ENCODE assay signal across 1 cellular context in the genomic region with DNA sequence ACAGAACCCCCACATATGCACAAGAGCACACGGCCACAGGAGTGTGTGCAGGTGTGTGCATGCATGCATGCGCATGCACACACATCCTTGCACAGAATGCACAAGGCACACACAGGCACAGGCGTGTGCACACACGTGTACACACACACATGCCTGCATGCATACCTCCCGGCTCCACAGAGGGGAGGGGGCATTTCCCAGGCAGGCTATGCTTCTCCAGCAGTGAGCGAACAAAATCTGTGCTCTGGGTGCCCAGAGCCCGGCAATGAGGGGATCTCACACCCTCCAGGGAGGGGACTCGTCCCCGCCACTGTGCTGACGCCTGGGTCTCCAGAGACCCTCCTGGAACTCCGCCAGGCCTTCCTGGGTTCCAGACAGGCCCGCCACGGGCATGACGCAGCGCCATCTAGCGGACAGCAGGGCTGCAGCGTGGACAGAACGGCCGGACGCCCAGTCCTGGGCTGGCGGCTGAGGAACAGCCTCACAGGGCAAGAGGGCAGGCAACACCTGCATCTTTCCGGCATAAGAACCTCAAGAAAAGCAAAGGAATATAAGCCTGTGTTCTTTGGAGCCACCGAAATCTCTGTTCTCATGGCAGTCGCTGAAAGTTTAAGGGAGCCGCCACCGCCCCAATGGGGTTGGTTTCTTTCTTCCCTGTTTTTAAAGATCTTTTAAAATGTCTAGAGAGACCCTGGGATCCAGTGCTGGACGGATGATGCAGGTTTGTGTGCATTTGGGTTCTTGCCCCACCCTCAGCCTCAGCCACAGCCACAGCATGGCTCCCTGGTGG.
TF ChIP-seq lines count a peak whose summit lies in the region.

No MANE protein-coding gene starts in this region.

TF ChIP-seq in HepG2, 621 proteins besides CTCF, POLR2A, EP300 and RAD21 (continued from another document):
- TF ChIP-seq, protein P1, sequence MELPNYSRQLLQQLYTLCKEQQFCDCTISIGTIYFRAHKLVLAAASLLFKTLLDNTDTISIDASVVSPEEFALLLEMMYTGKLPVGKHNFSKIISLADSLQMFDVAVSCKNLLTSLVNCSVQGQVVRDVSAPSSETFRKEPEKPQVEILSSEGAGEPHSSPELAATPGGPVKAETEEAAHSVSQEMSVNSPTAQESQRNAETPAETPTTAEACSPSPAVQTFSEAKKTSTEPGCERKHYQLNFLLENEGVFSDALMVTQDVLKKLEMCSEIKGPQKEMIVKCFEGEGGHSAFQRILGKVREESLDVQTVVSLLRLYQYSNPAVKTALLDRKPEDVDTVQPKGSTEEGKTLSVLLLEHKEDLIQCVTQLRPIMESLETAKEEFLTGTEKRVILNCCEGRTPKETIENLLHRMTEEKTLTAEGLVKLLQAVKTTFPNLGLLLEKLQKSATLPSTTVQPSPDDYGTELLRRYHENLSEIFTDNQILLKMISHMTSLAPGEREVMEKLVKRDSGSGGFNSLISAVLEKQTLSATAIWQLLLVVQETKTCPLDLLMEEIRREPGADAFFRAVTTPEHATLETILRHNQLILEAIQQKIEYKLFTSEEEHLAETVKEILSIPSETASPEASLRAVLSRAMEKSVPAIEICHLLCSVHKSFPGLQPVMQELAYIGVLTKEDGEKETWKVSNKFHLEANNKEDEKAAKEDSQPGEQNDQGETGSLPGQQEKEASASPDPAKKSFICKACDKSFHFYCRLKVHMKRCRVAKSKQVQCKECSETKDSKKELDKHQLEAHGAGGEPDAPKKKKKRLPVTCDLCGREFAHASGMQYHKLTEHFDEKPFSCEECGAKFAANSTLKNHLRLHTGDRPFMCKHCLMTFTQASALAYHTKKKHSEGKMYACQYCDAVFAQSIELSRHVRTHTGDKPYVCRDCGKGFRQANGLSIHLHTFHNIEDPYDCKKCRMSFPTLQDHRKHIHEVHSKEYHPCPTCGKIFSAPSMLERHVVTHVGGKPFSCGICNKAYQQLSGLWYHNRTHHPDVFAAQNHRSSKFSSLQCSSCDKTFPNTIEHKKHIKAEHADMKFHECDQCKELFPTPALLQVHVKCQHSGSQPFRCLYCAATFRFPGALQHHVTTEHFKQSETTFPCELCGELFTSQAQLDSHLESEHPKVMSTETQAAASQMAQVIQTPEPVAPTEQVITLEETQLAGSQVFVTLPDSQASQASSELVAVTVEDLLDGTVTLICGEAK (IDR thresholded peaks at IDR 0.05), result no peak
- TF ChIP-seq, protein P1 (CRISPR knock-in tag; IDR thresholded peaks at IDR 0.05), result no peak
- TF ChIP-seq MTF2 (CRISPR knock-in tag; IDR thresholded peaks at IDR 0.05; ENCODE audit: borderline replicate concordance) (peak; percentile 54; the same call in 1 of the 2 replicates), MYC (CRISPR knock-in tag; IDR thresholded peaks at IDR 0.05; ENCODE audit: borderline replicate concordance) (0 out of 2 replicates have a peak, but pooled peaks have one; percentile 43), ZFP82 (CRISPR knock-in tag; IDR thresholded peaks at IDR 0.05; ENCODE audit: borderline replicate concordance) (no peak), MEIS2 (CRISPR knock-in tag; IDR thresholded peaks at IDR 0.05) (no peak), ZNF501 (CRISPR knock-in tag; IDR thresholded peaks at IDR 0.05) (0 out of 2 replicates have a peak, but pooled peaks have one; percentile 39), XRCC5 (optimal IDR thresholded peaks at IDR 0.05; ENCODE audit: low read length) (peak; percentile 71), MAX (IDR thresholded peaks at IDR 0.05) (peak; percentile 14; the same call in 1 of the 2 replicates), ZNF296 (CRISPR knock-in tag; conservative IDR thresholded peaks at IDR 0.05) (no peak), ZFY (CRISPR knock-in tag; IDR thresholded peaks at IDR 0.05) (0 out of 2 replicates have a peak, but pooled peaks have one; percentile 28), ZNF558 (CRISPR knock-in tag; IDR thresholded peaks at IDR 0.05; ENCODE audit: borderline replicate concordance) (no peak), MXD1 (CRISPR knock-in tag; IDR thresholded peaks at IDR 0.05) (0 out of 2 replicates have a peak, but pooled peaks have one; percentile 25), TOE1 (CRISPR knock-in tag; IDR thresholded peaks at IDR 0.05) (no peak), BORCS8-MEF2B (CRISPR knock-in tag; IDR thresholded peaks at IDR 0.05) (0 out of 2 replicates have a peak, but pooled peaks have one; percentile 23), SSRP1 (CRISPR knock-in tag; IDR thresholded peaks at IDR 0.05) (no peak), HOXA3 (CRISPR knock-in tag; IDR thresholded peaks at IDR 0.05) (0 out of 2 replicates have a peak, but pooled peaks have one; percentile 18), STAG1 (CRISPR knock-in tag; IDR thresholded peaks at IDR 0.05) (peak; percentile 80), ZNF512B (CRISPR knock-in tag; IDR thresholded peaks at IDR 0.05; ENCODE audit: borderline replicate concordance) (no peak), KDM2A (CRISPR knock-in tag; IDR thresholded peaks at IDR 0.05; ENCODE audit: borderline replicate concordance, low read depth) (peak; percentile 61; the same call in 1 of the 2 replicates), ZSCAN22 (CRISPR knock-in tag; IDR thresholded peaks at IDR 0.05) (no peak), GZF1 (CRISPR knock-in tag; IDR thresholded peaks at IDR 0.05) (no peak), PRMT3 (CRISPR knock-in tag; IDR thresholded peaks at IDR 0.05; ENCODE audit: borderline replicate concordance, low read depth) (no peak)
- TF ChIP-seq, protein P2, sequence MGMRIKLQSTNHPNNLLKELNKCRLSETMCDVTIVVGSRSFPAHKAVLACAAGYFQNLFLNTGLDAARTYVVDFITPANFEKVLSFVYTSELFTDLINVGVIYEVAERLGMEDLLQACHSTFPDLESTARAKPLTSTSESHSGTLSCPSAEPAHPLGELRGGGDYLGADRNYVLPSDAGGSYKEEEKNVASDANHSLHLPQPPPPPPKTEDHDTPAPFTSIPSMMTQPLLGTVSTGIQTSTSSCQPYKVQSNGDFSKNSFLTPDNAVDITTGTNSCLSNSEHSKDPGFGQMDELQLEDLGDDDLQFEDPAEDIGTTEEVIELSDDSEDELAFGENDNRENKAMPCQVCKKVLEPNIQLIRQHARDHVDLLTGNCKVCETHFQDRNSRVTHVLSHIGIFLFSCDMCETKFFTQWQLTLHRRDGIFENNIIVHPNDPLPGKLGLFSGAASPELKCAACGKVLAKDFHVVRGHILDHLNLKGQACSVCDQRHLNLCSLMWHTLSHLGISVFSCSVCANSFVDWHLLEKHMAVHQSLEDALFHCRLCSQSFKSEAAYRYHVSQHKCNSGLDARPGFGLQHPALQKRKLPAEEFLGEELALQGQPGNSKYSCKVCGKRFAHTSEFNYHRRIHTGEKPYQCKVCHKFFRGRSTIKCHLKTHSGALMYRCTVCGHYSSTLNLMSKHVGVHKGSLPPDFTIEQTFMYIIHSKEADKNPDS (CRISPR knock-in tag; IDR thresholded peaks at IDR 0.05), result no peak
TF ChIP-seq in HepG2: peak in this region for 12.
